8 cellular contexts compared by ENCODE assay signal in genomic region chr10:18658301-18658991, GRCh38. TPM values are rescaled to one million over a fixed set of nuclear protein-coding genes. Genes with fewer than 3 reads are reported as not detected.
DNase-seq lines count a peak whose midpoint lies in the region; ATAC-seq and TF ChIP-seq lines count a peak whose summit lies in the region.

No MANE protein-coding gene starts in this region.

- H3K4me3 Mint-ChIP-seq in activated T-cell treated with anti-CD3 and anti-CD28 coated beads, Interleukin-2, amount 50 U/mL, for 24 hours = peak overlapping the region; percentile 98

- no peaks in the 10 kb centered on the region for H3K9me3 Mint-ChIP-seq in activated T-cell treated with anti-CD3 and anti-CD28 coated beads, Interleukin-2, amount 50 U/mL, for 24 hours

- H3K27me3 ChIP-seq in foreskin keratinocyte = no peaks in the 10 kb centered on the region

- TF ChIP-seq CTCF in 22Rv1 (IDR thresholded peaks at IDR 0.05) (no peak), foreskin keratinocyte (conservative IDR thresholded peaks at IDR 0.05) (no peak)

- H3K4me1 Mint-ChIP-seq in activated T-cell treated with anti-CD3 and anti-CD28 coated beads, Interleukin-2, amount 50 U/mL, for 24 hours (ENCODE audit: low read depth) = peaks cover 35% of the 10 kb centered on the region

- H3K27me3 Mint-ChIP-seq in activated T-cell treated with anti-CD3 and anti-CD28 coated beads, Interleukin-2, amount 50 U/mL, for 24 hours = no peaks in the 10 kb centered on the region

- peaks cover 12% of the 10 kb centered on the region for H3K4me1 ChIP-seq in foreskin keratinocyte

- peak; percentile 2 for ATAC-seq in GM18508 (IDR thresholded peaks at IDR 0.05; ENCODE audit: insufficient read depth, unreplicated experiment)
- ATAC-seq in HG03460 (IDR thresholded peaks at IDR 0.05; ENCODE audit: unreplicated experiment) = peak; percentile 0
- no peak for ATAC-seq in foreskin keratinocyte

- H3K27ac ChIP-seq in 22Rv1 = peak overlapping the region; percentile 88
- peak overlapping the region; percentile 99 for H3K27ac ChIP-seq in foreskin keratinocyte

- peak; percentile 36 for DNase-seq in activated T-cell treated with anti-CD3 and anti-CD28 coated beads, Interleukin-2, amount 50 U/mL, for 24 hours
- DNase-seq in foreskin keratinocyte = peak in 1 of 2 donors; percentile 24
- DNase-seq in pons (ENCODE audit: low spot score) = peak; percentile 59
- no peak for DNase-seq in NCI-H524 (lab: John Stamatoyannopoulos, UW)
- no peak for DNase-seq in NCI-H187 treated with DMSO at 0.1 percent for 48 hours (lab: John Stamatoyannopoulos, UW)

- peak overlapping the region; percentile 98 for H3K27ac Mint-ChIP-seq in activated T-cell treated with anti-CD3 and anti-CD28 coated beads, Interleukin-2, amount 50 U/mL, for 24 hours

- H3K36me3 Mint-ChIP-seq in activated T-cell treated with anti-CD3 and anti-CD28 coated beads, Interleukin-2, amount 50 U/mL, for 24 hours (ENCODE audit: low read depth) = peaks cover 45% of the 10 kb centered on the region

RNA-seq across cellular contexts. Expression of gene ARL5B, which starts 0.8 kb away (rescaled TPM):
- 14.5 and 15.8 TPM in 2 replicates for total RNA-seq in foreskin keratinocyte
- 3.0 and 3.8 TPM in 2 replicates for polyA plus RNA-seq in foreskin keratinocyte

RNA-seq across cellular contexts. Expression of gene NSUN6, which starts 7.1 kb away (rescaled TPM):
- 7.7 and 7.8 TPM in 2 replicates for total RNA-seq in foreskin keratinocyte
- 3.1 and 3.4 TPM in 2 replicates for polyA plus RNA-seq in foreskin keratinocyte

Comparison
In these comparisons a context has a peak if more than half of its experiments do, and no peak if none do; other contexts are left out.
1. DNase-seq: peak in activated T-cell treated with anti-CD3 and anti-CD28 coated beads, Interleukin-2, amount 50 U/mL, for 24 hours (single experiment) and pons (single experiment); none in NCI-H524 (0 of 2) and NCI-H187 treated with DMSO at 0.1 percent for 48 hours (single experiment).